Comparison of ENCODE assay signal across 10 cellular contexts in genomic region chr14:25381498-25381897, GRCh38.
DNase-seq lines count a peak whose midpoint lies in the region; ATAC-seq, FAIRE-seq and TF ChIP-seq lines count a peak whose summit lies in the region.
"Had no signal": no experiment of that assay in that cellular context is flagged by ENCODE, and none has a peak within 500 bp of the region (broad histone marks: within the 10 kb centered on the region; RNA-seq: fewer than 3 reads in every experiment).

No MANE protein-coding gene starts in this region.

- H3K23me2 ChIP-seq in H1 (ENCODE audit: low read depth, low read length) = no peaks in the 10 kb centered on the region

- no peak overlapping the region for H3K4ac ChIP-seq in H1 (replicated peaks; ENCODE audit: insufficient read length, low read depth, low read length)

- no peak overlapping the region for H2BK120ac ChIP-seq in H1 (replicated peaks; ENCODE audit: low read depth, low read length)

- POLR2A ChIA-PET in MCF 10A (lab: Yijun Ruan, JAX) (no interaction called here), H1 (lab: Charles Lee; ENCODE audit: partially characterized antibody) (no interaction called here)

- intact Hi-C loops in MCF 10A (cut with micrococcal nuclease) (no loop called here), mammary epithelial cell (cut with micrococcal nuclease) (no loop called here)

- no peak overlapping the region for H2BK5ac ChIP-seq in H1 (ENCODE audit: low read depth, low read length)

- H4K8ac ChIP-seq in H1 (ENCODE audit: extremely low read depth, insufficient read depth, low read length) = no peak overlapping the region

- no peak overlapping the region for H2AFZ ChIP-seq in mammary epithelial cell (ENCODE audit: low read depth, low read length)
- H2AFZ ChIP-seq in H1 (ENCODE audit: low read length) = peak overlapping the region; percentile 82; the same call in 1 of the 2 replicates

- no peaks in the 10 kb centered on the region for H3K36me3 Mint-ChIP-seq in MCF 10A (ENCODE audit: insufficient read depth, unreplicated experiment)

- H3K27ac Mint-ChIP-seq in MCF 10A (ENCODE audit: low read depth, unreplicated experiment) = no peak overlapping the region

- H3K4me1 Mint-ChIP-seq in MCF 10A (ENCODE audit: insufficient read depth, unreplicated experiment) = no peaks in the 10 kb centered on the region

- H3K4me2 ChIP-seq in mammary epithelial cell (ENCODE audit: insufficient read depth, low read depth, low read length) = no peak overlapping the region
- no peak overlapping the region for H3K4me2 ChIP-seq in H1 (ENCODE audit: insufficient read depth in 1 of 2, low read depth in 2 of 2, low read length in 2 of 2)

- no peak overlapping the region for H3K18ac ChIP-seq in H1 (ENCODE audit: extremely low read depth, low read length)

- no peak for TF ChIP-seq EP300 in H1 (IDR thresholded peaks at IDR 0.05; ENCODE audit: borderline replicate concordance in 1 of 2, low read depth in 2 of 2, low read length in 2 of 2)

- TF ChIP-seq POLR2A in NB4 (IDR thresholded peaks at IDR 0.05; ENCODE audit: extremely low read depth, insufficient read length) = no peak
- no peak for TF ChIP-seq POLR2A in H1 (IDR thresholded peaks at IDR 0.05; ENCODE audit: control extremely low read depth in 1 of 2, low read depth in 2 of 2, low read length in 2 of 2)

- no peak overlapping the region for H2BK12ac ChIP-seq in H1 (ENCODE audit: low read depth, low read length)

- H3K4me3 ChIP-seq in mammary epithelial cell (replicated peaks in 1 of 3; ENCODE audit: insufficient read depth in 1 of 3, low read depth in 2 of 3, low read length in 3 of 3) = no peak overlapping the region
- no peak overlapping the region for H3K4me3 ChIP-seq in NB4 (ENCODE audit: low read depth, low read length)
- no peak overlapping the region for H3K4me3 ChIP-seq in H1 (ENCODE audit: extremely low read depth in 1 of 4, insufficient read depth in 2 of 4, low read depth in 3 of 4, low read length in 4 of 4)

- peak in 1 of 2 experiments; percentile 21; a peak in 1 of 4 replicates for TF ChIP-seq RAD21 in H1 (IDR thresholded peaks at IDR 0.05 in 1 of 2, conservative IDR thresholded peaks at IDR 0.05 in 1 of 2; ENCODE audit: low read depth in 2 of 2, low read length in 2 of 2)

- no peak overlapping the region for H3K23ac ChIP-seq in H1 (ENCODE audit: insufficient read length)

- dilution Hi-C loops in mammary epithelial cell (cut with HindIII; ENCODE audit: low sequenced_read_pairs) = no loop called here

- H3K79me1 ChIP-seq in H1 (ENCODE audit: low read depth, low read length) = no peaks in the 10 kb centered on the region

- no peak overlapping the region for H4K91ac ChIP-seq in H1 (replicated peaks; ENCODE audit: insufficient read length, low read length)

- no peaks in the 10 kb centered on the region for H3K36me3 ChIP-seq in mammary epithelial cell (ENCODE audit: insufficient read depth, low read length)
- H3K36me3 ChIP-seq in H1 (ENCODE audit: control insufficient read depth in 2 of 4, insufficient read depth in 4 of 4, low read length in 3 of 4) = no peaks in the 10 kb centered on the region

- H2BK15ac ChIP-seq in H1 (ENCODE audit: low read length) = no peak overlapping the region

- H4K5ac ChIP-seq in H1 (ENCODE audit: insufficient read length, low read depth, low read length) = no peak overlapping the region

- TF ChIP-seq CTCF in MCF 10A (IDR thresholded peaks at IDR 0.05; ENCODE audit: unreplicated experiment) (peak; percentile 9), mammary epithelial cell (conservative IDR thresholded peaks at IDR 0.05 in 1 of 2, IDR thresholded peaks at IDR 0.05 in 1 of 2; ENCODE audit: extremely low read depth in 1 of 2, insufficient read depth in 1 of 2, low read depth in 1 of 2, low read length in 2 of 2) (no peak), NB4 (IDR thresholded peaks at IDR 0.05; ENCODE audit: low read depth, low read length) (peak; percentile 61), H1 (IDR thresholded peaks at IDR 0.05; ENCODE audit: control extremely low read depth in 1 of 3, insufficient read depth in 1 of 3, low read depth in 1 of 3, low read length in 3 of 3) (peak in 1 of 3 experiments; percentile 47; a peak in 1 of 4 replicates)

- FAIRE-seq in H1 (lab: Jason Lieb, UNC) (no peak), urothelium cell line (lab: Jason Lieb, UNC) (no peak)
- FAIRE-seq: islet of Langerhans had no signal

- no peak overlapping the region for H3K14ac ChIP-seq in H1 (ENCODE audit: insufficient read length)

- CTCF ChIA-PET in MCF 10A (lab: Yijun Ruan, JAX) = interaction anchor here (0.5 to 1.2 kb wide), 2 partner anchors 670 to 836 kb away, joined by 3 read pairs; no protein-coding TSS in a partner anchor
- CTCF ChIA-PET in mammary epithelial cell (lab: Charles Lee; ENCODE audit: low non-redundant PET) = no interaction called here
- CTCF ChIA-PET in H1 (lab: Charles Lee; ENCODE audit: partially characterized antibody) = interaction anchor here (0.5 to 3.1 kb wide), 16 partner anchors 8 to 1167 kb away, joined by 3 to 23 read pairs (median 4); no protein-coding TSS in a partner anchor

- H2BK20ac ChIP-seq in H1 (ENCODE audit: low read length) = no peak overlapping the region

- H3K9ac ChIP-seq in mammary epithelial cell (ENCODE audit: insufficient read depth, low read length) (no peak overlapping the region), H1 (replicated peaks in 1 of 4; ENCODE audit: extremely low read depth in 1 of 4, low read depth in 3 of 4, low read length in 3 of 4) (no peak overlapping the region)

- peaks cover 6% of the 10 kb centered on the region for H3K9me3 Mint-ChIP-seq in MCF 10A (ENCODE audit: unreplicated experiment)

- no TSS peak for BruUV-seq in MCF 10A (replicated peaks; lab: Mats Ljungman, UMichigan)
- no TSS peak for BruUV-seq in mammary epithelial cell (replicated peaks; lab: Mats Ljungman, UMichigan)

- H4K20me1 ChIP-seq in mammary epithelial cell (ENCODE audit: insufficient read depth, low read length) (no peaks in the 10 kb centered on the region), H1 (replicated peaks in 1 of 2; ENCODE audit: control insufficient read depth in 1 of 2, insufficient read depth in 2 of 2, low read length in 2 of 2) (no peaks in the 10 kb centered on the region)

- H3K27me3 ChIP-seq in mammary epithelial cell (ENCODE audit: insufficient read depth, low read length) = no peaks in the 10 kb centered on the region
- H3K27me3 ChIP-seq in H1 (replicated peaks in 1 of 4; ENCODE audit: control insufficient read depth in 3 of 4, extremely low read depth in 1 of 4, insufficient read depth in 3 of 4, low read length in 3 of 4) = no peaks in the 10 kb centered on the region

- H3K4me1 ChIP-seq in mammary epithelial cell (ENCODE audit: insufficient read depth, low read length) = no peaks in the 10 kb centered on the region
- H3K4me1 ChIP-seq in H1 (replicated peaks in 1 of 4; ENCODE audit: control insufficient read depth in 3 of 4, insufficient read depth in 4 of 4, low read length in 3 of 4) = no peaks in the 10 kb centered on the region

- H3K9me3 ChIP-seq in mammary epithelial cell (replicated peaks; ENCODE audit: insufficient read depth, low read length) (peaks cover 15% of the 10 kb centered on the region), H1 (ENCODE audit: insufficient read depth in 2 of 2, low read depth in 1 of 2, low read length in 1 of 2) (no peaks in the 10 kb centered on the region)

- H3K27ac ChIP-seq in mammary epithelial cell (ENCODE audit: insufficient read depth, low read depth, low read length) (no peak overlapping the region), H1 (ENCODE audit: low read depth, low read length) (no peak overlapping the region)

- ATAC-seq in HG02870 (IDR thresholded peaks at IDR 0.05; ENCODE audit: unreplicated experiment) = no peak

- H2AK5ac ChIP-seq in H1 (ENCODE audit: low read depth, low read length) = no peak overlapping the region

- H3K4me3 Mint-ChIP-seq in MCF 10A (ENCODE audit: unreplicated experiment) = no peak overlapping the region

- 18% methylated on average over 3 of the region's 3 CpGs for WGBS in mammary epithelial cell (ENCODE audit: low coverage, missing lambda C conversion rate)
- 64% methylated on average over 3 of the region's 3 CpGs; no CpG with 5 or more reads in 1 of the 2 experiments for WGBS in H1 (ENCODE audit: extremely low coverage in 1 of 2, insufficient coverage in 1 of 2, insufficient read length in 1 of 2, insufficient replicate concordance in 2 of 2, low coverage in 1 of 2, low lambda C conversion rate in 2 of 2, missing lambda C conversion rate in 1 of 2), 2 experiments

- no peaks in the 10 kb centered on the region for H3K79me2 ChIP-seq in mammary epithelial cell (ENCODE audit: insufficient read depth, low read length)
- H3K79me2 ChIP-seq in H1 (ENCODE audit: control insufficient read depth in 1 of 2, insufficient read depth in 2 of 2, low read length in 2 of 2) = no peaks in the 10 kb centered on the region

- in situ Hi-C loops in mammary epithelial cell (cut with MboI; ENCODE audit: low sequenced_read_pairs in 2 of 2) = no loop called here

- no peaks in the 10 kb centered on the region for H3K27me3 Mint-ChIP-seq in MCF 10A (ENCODE audit: insufficient read depth, unreplicated experiment)

- H3K56ac ChIP-seq in H1 (replicated peaks; ENCODE audit: insufficient read length, low read depth, low read length) = no peak overlapping the region

- DNase-seq in MCF 10A (ENCODE audit: unreplicated experiment) (no peak), mammary epithelial cell (no peak), NB4 (ENCODE audit: low read depth) (peak; percentile 39), H1 (ENCODE audit: low read depth in 1 of 2, low spot score in 2 of 2) (no peak), urothelium cell line (ENCODE audit: low spot score) (peak; percentile 17), mucosa of gallbladder (ENCODE audit: low spot score) (no peak)
- no peak for DNase-seq in activated naive CD4-positive, alpha-beta T cell treated with anti-CD3 and anti-CD28 coated beads, Interleukin-2, amount 50 U/mL, for 16 hours
- DNase-seq: activated gamma-delta T cell had no signal

TF ChIP-seq in H1, 55 proteins besides CTCF, POLR2A, EP300 and RAD21 (continues in another document):
- TF ChIP-seq CBX8 (IDR thresholded peaks at IDR 0.05; ENCODE audit: borderline replicate concordance, low read depth, low read length) = no peak
- no peak for TF ChIP-seq HDAC2 (IDR thresholded peaks at IDR 0.05; ENCODE audit: borderline replicate concordance in 1 of 2, low read depth in 2 of 2, low read length in 2 of 2)
- TF ChIP-seq CHD2 (IDR thresholded peaks at IDR 0.05; ENCODE audit: low read length) = no peak
- TF ChIP-seq TEAD4 (IDR thresholded peaks at IDR 0.05; ENCODE audit: low read depth, low read length) = no peak
- TF ChIP-seq KDM1A (IDR thresholded peaks at IDR 0.05; ENCODE audit: borderline replicate concordance, low read length) = no peak
- TF ChIP-seq KDM4A (IDR thresholded peaks at IDR 0.05; ENCODE audit: low read depth, low read length, severe bottlenecking) = no peak
- no peak for TF ChIP-seq BCL11A (IDR thresholded peaks at IDR 0.05; ENCODE audit: low read depth in 2 of 2, low read length in 2 of 2)
- no peak for TF ChIP-seq NANOG (IDR thresholded peaks at IDR 0.05; ENCODE audit: insufficient read depth, low read depth, low read length, poor library complexity, severe bottlenecking)
- TF ChIP-seq TBP (IDR thresholded peaks at IDR 0.05; ENCODE audit: low read depth, low read length) = no peak
- TF ChIP-seq RBBP5 (IDR thresholded peaks at IDR 0.05; ENCODE audit: borderline replicate concordance, low read depth, low read length) = no peak
- no peak for TF ChIP-seq SIX5 (IDR thresholded peaks at IDR 0.05; ENCODE audit: low read depth, low read length)

Comparison
In these comparisons a context has a peak if more than half of its experiments do, and no peak if none do; other contexts are left out.
1. CTCF ChIP-seq: peak in MCF 10A (single experiment) and NB4 (single experiment); none in mammary epithelial cell (0 of 2).
2. DNase-seq: peak in NB4 (single experiment) and urothelium cell line (single experiment); none in MCF 10A (single experiment), mammary epithelial cell (single experiment), H1 (0 of 2), mucosa of gallbladder (single experiment) and activated naive CD4-positive, alpha-beta T cell treated with anti-CD3 and anti-CD28 coated beads, Interleukin-2, amount 50 U/mL, for 16 hours (single experiment).